29 cellular contexts compared by ENCODE assay signal in genomic region chr2:236112466-236112865, GRCh38. TPM values are rescaled to one million over a fixed set of nuclear protein-coding genes. Genes with fewer than 3 reads are reported as not detected.
"Had no signal": no experiment of that assay in that cellular context is flagged by ENCODE, and none has a peak within 500 bp of the region (broad histone marks: within the 10 kb centered on the region; RNA-seq: fewer than 3 reads in every experiment).

No MANE protein-coding gene starts in this region.

- H3K27ac Mint-ChIP-seq: immature natural killer cell; memory B cell; naive thymus-derived CD4-positive, alpha-beta T cell; natural killer cell treated with Interleukin-12 subunit alpha and Interleukin-12 subunit beta and Interleukin-15 and Interleukin-18, amount 100 ng/mL, for 72 hours; progenitor cell of endocrine pancreas; stimulated activated naive B cell treated with anti-CD40 and anti-IgM and Interleukin-4, amounts not matched to agents 10 μg/mL and 1 μg/mL and 100 μg/mL, for 72 hours had no signal

- H3K4me1 Mint-ChIP-seq: memory B cell; naive thymus-derived CD4-positive, alpha-beta T cell; stimulated activated naive B cell treated with anti-CD40 and anti-IgM and Interleukin-4, amounts not matched to agents 10 μg/mL and 1 μg/mL and 100 μg/mL, for 72 hours had no signal

- H2AFZ ChIP-seq: parathyroid adenoma had no signal

- H3K9me3 ChIP-seq: heart left ventricle, left ventricle myocardium inferior, mucosa of descending colon, neutrophil, stomach, testis, thyroid gland, transverse colon, upper lobe of left lung had no signal

- ATAC-seq: heart left ventricle; mucosa of descending colon; naive thymus-derived CD4-positive, alpha-beta T cell; natural killer cell treated with Interleukin-12 subunit alpha and Interleukin-12 subunit beta and Interleukin-15 and Interleukin-18, amount 100 ng/mL, for 72 hours; right cardiac atrium; sciatic nerve; stimulated activated naive B cell treated with anti-CD40 and anti-IgM and Interleukin-4, amounts not matched to agents 10 μg/mL and 1 μg/mL and 100 μg/mL, for 72 hours; stimulated activated naive CD8-positive, alpha-beta T cell treated with anti-CD3 and anti-CD28 coated beads, Interleukin-15, Interleukin-2, amounts not matched to agents 100 U/mL and 50 U/mL, for 24 hours had no signal

- H3K27ac ChIP-seq: heart left ventricle, left ventricle myocardium inferior, neutrophil, parathyroid adenoma, skin epidermis, stomach, testis, thyroid gland, transverse colon, upper lobe of left lung had no signal

- H3K9me3 Mint-ChIP-seq: immature natural killer cell; natural killer cell treated with Interleukin-12 subunit alpha and Interleukin-12 subunit beta and Interleukin-15 and Interleukin-18, amount 100 ng/mL, for 72 hours had no signal

- H3K36me3 Mint-ChIP-seq: immature natural killer cell; memory B cell; naive thymus-derived CD4-positive, alpha-beta T cell; natural killer cell treated with Interleukin-12 subunit alpha and Interleukin-12 subunit beta and Interleukin-15 and Interleukin-18, amount 100 ng/mL, for 72 hours; stimulated activated naive B cell treated with anti-CD40 and anti-IgM and Interleukin-4, amounts not matched to agents 10 μg/mL and 1 μg/mL and 100 μg/mL, for 72 hours had no signal

- H3K4me3 ChIP-seq: heart left ventricle, left ventricle myocardium inferior, mucosa of descending colon, skin epidermis, stomach, testis, thyroid gland, transverse colon, upper lobe of left lung had no signal

- H3K4me1 ChIP-seq: parathyroid adenoma, testis, transverse colon had no signal

- DNase-seq: glutamatergic neuron; heart left ventricle; hypothalamus; immature natural killer cell; left ventricle myocardium inferior; midbrain; mucosa of descending colon; naive thymus-derived CD4-positive, alpha-beta T cell; occipital lobe; retina; right cardiac atrium; stimulated activated CD4-positive, alpha-beta T cell treated with anti-CD3 and anti-CD28 coated beads, Interleukin-1b, Interleukin-23, amount 100 ng/mL, for 48 hours; stimulated activated CD4-positive, alpha-beta T cell treated with anti-CD3 and anti-CD28 coated beads, Interleukin-4, amount 100 ng/mL, for 1 hour; stimulated activated naive B cell treated with anti-CD40 and anti-IgM and Interleukin-4, amounts not matched to agents 10 μg/mL and 1 μg/mL and 100 μg/mL, for 72 hours; stimulated activated naive CD8-positive, alpha-beta T cell treated with anti-CD3 and anti-CD28 coated beads, Interleukin-15, Interleukin-2, amounts not matched to agents 100 U/mL and 50 U/mL, for 24 hours; stomach; testis; thyroid gland; transverse colon; upper lobe of left lung had no signal

- H3K27me3 ChIP-seq: heart left ventricle, stomach, testis, thyroid gland, transverse colon, upper lobe of left lung had no signal

- H3K36me3 ChIP-seq: heart left ventricle, left ventricle myocardium inferior, neutrophil, stomach, thyroid gland, transverse colon, upper lobe of left lung had no signal

- H3K79me2 ChIP-seq: parathyroid adenoma had no signal

- H3K4me3 Mint-ChIP-seq: memory B cell; naive thymus-derived CD4-positive, alpha-beta T cell; natural killer cell treated with Interleukin-12 subunit alpha and Interleukin-12 subunit beta and Interleukin-15 and Interleukin-18, amount 100 ng/mL, for 72 hours; stimulated activated naive B cell treated with anti-CD40 and anti-IgM and Interleukin-4, amounts not matched to agents 10 μg/mL and 1 μg/mL and 100 μg/mL, for 72 hours had no signal

- H3K9ac ChIP-seq: parathyroid adenoma had no signal

RNA-seq across cellular contexts. Expression of gene GBX2, which starts 55.7 kb away (rescaled TPM):
- total RNA-seq: left ventricle myocardium inferior; mesenteric fat pad; mucosa of descending colon; myocyte; naive thymus-derived CD4-positive, alpha-beta T cell; natural killer cell treated with Interleukin-12 subunit alpha and Interleukin-12 subunit beta and Interleukin-15 and Interleukin-18, amount 100 ng/mL, for 72 hours; occipital lobe; progenitor cell of endocrine pancreas; right cardiac atrium; sciatic nerve; thyroid gland; transverse colon; upper lobe of left lung had no signal
- polyA plus RNA-seq: immature natural killer cell; naive thymus-derived CD4-positive, alpha-beta T cell; right cardiac atrium; stomach had no signal
